Comparison of ENCODE assay signal across 9 cellular contexts in the genomic region with DNA sequence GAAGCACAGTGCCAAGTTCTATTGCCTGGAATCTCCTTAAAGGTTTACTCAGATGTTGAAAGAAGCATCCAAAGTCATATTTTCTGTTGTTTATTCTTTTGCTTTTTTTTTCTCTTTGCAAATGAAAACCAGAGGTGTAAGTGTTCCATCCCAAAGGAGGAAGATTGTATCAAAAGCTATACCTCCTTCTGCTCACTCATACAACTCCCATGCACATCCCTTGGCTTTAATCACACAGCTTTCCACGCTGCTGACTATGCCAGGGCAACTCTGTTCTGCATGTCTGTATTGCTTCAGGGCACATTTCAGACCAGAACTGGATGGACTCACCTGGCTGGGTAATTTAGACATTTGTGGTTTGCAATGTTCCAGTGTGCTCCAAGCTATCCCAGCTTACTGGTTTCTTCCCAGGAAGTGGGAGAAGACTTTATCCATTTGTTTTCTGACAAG.
DNase-seq lines count a peak whose midpoint lies in the region; ATAC-seq and TF ChIP-seq lines count a peak whose summit lies in the region.
"Had no signal": no experiment of that assay in that cellular context is flagged by ENCODE, and none has a peak within 500 bp of the region (broad histone marks: within the 10 kb centered on the region; RNA-seq: fewer than 3 reads in every experiment).

No MANE protein-coding gene starts in this region.

- H3K4me1 Mint-ChIP-seq in stimulated activated effector memory CD8-positive, alpha-beta T cell treated with anti-CD3 and anti-CD28 coated beads, Interleukin-12 subunit alpha, Interleukin-12 subunit beta, amount 100 ng/mL, for 72 hours: peaks cover 55% of the 10 kb centered on the region

- H3K36me3 ChIP-seq in RWPE2 (ENCODE audit: low read depth): no peaks in the 10 kb centered on the region

- H3K4me1 ChIP-seq in RWPE2 (ENCODE audit: insufficient read depth, poor library complexity, severe bottlenecking): peaks cover 76% of the 10 kb centered on the region

- no peaks in the 10 kb centered on the region for H3K9me3 ChIP-seq in RWPE2 (ENCODE audit: severe bottlenecking)

- peak; percentile 81 for ATAC-seq in RWPE2 (ENCODE audit: low read depth)
- ATAC-seq in left cardiac atrium: peak; percentile 45 to 47
- ATAC-seq in stimulated activated effector memory CD8-positive, alpha-beta T cell treated with anti-CD3 and anti-CD28 coated beads, Interleukin-12 subunit alpha, Interleukin-12 subunit beta, amount 100 ng/mL, for 72 hours: no peak
- ATAC-seq in HG02623 (IDR thresholded peaks at IDR 0.05; ENCODE audit: unreplicated experiment): no peak

- H3K27ac ChIP-seq in RWPE2 (ENCODE audit: poor library complexity, severe bottlenecking): peak overlapping the region; percentile 97

- H3K4me3 ChIP-seq in RWPE2 (ENCODE audit: severe bottlenecking): no peak overlapping the region

- peak overlapping the region; percentile 93 for H3K27ac Mint-ChIP-seq in stimulated activated effector memory CD8-positive, alpha-beta T cell treated with anti-CD3 and anti-CD28 coated beads, Interleukin-12 subunit alpha, Interleukin-12 subunit beta, amount 100 ng/mL, for 72 hours

- H3K4me3 Mint-ChIP-seq in stimulated activated effector memory CD8-positive, alpha-beta T cell treated with anti-CD3 and anti-CD28 coated beads, Interleukin-12 subunit alpha, Interleukin-12 subunit beta, amount 100 ng/mL, for 72 hours: peak overlapping the region; percentile 50

- no peak for TF ChIP-seq CTCF in RWPE2 (IDR thresholded peaks at IDR 0.05; ENCODE audit: poor library complexity, severe bottlenecking)

- H3K9me3 Mint-ChIP-seq in stimulated activated effector memory CD8-positive, alpha-beta T cell treated with anti-CD3 and anti-CD28 coated beads, Interleukin-12 subunit alpha, Interleukin-12 subunit beta, amount 100 ng/mL, for 72 hours: no peaks in the 10 kb centered on the region

- H3K36me3 Mint-ChIP-seq in stimulated activated effector memory CD8-positive, alpha-beta T cell treated with anti-CD3 and anti-CD28 coated beads, Interleukin-12 subunit alpha, Interleukin-12 subunit beta, amount 100 ng/mL, for 72 hours: no peaks in the 10 kb centered on the region

- DNase-seq in NCI-H1092 (lab: John Stamatoyannopoulos, UW): peak; percentile 51
- no peak for DNase-seq in NCI-H1092 treated with DMSO at 0.1 percent for 48 hours (lab: John Stamatoyannopoulos, UW)
- no peak for DNase-seq in RWPE2 (ENCODE audit: low spot score)
- DNase-seq in left cardiac atrium: no peak
- no peak for DNase-seq in stimulated activated effector memory CD8-positive, alpha-beta T cell treated with anti-CD3 and anti-CD28 coated beads, Interleukin-12 subunit alpha, Interleukin-12 subunit beta, amount 100 ng/mL, for 72 hours (ENCODE audit: low spot score in 2 of 2)
- DNase-seq in NCI-H2227 (lab: John Stamatoyannopoulos, UW; ENCODE audit: unreplicated experiment): no peak
- DNase-seq in activated CD8-positive, alpha-beta memory T cell treated with anti-CD3 and anti-CD28 coated beads for 24 hours: no peak
- DNase-seq: NK-92 treated with Interleukin-12 subunit alpha and Interleukin-12 subunit beta, amount 100 ng/mL, for 24 hours had no signal

- H3K27me3 ChIP-seq in RWPE2 (ENCODE audit: insufficient read depth, poor library complexity, severe bottlenecking): no peaks in the 10 kb centered on the region

- intact Hi-C loops in left cardiac atrium (cut with DNase I): loop anchor here in 1 of 2 donors (10.0 kb wide), 1 partner anchor 232 kb away; no protein-coding TSS in a partner anchor

Comparison
In these comparisons a context has a peak if more than half of its experiments do, and no peak if none do; other contexts are left out.
1. ATAC-seq: peak in RWPE2 (single experiment) and left cardiac atrium (2 of 2); none in stimulated activated effector memory CD8-positive, alpha-beta T cell treated with anti-CD3 and anti-CD28 coated beads, Interleukin-12 subunit alpha, Interleukin-12 subunit beta, amount 100 ng/mL, for 72 hours (single experiment) and HG02623 (single experiment).